2 cellular contexts compared by ENCODE assay signal in the genomic region with DNA sequence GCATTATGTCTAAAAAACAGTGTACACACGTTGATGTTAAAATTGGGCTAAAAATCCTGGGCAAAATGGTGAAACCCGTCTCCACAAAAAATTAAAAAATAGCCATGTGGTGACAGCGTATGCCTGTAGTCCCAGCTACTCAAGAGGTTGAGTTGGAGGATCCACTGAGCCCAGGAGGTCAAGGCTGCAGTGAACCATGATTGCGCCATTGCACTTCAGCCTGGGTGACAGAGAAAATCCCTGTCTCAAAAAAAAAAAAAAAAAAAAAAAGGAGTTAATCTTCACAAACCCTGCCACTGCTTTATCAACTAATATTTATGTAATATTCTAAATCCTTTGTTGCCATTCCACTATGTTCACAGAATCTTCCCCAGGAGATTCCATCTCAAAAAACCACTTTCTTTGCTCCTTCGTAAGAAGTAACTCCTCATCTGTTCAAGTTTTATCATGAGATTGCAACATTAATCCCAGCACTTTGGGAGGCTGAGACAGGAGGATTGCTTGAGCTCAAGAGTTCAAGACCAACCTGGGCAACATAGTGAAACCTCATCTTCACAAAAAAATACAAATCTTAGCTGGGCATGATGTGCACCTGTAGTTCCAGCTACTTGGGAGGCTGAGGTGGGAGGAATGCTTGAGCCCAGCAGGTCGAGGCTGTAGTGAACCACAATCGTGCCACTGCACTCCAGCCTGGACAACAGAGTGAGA.
TF ChIP-seq lines count a peak whose summit lies in the region.

No MANE protein-coding gene starts in this region.

TF ChIP-seq in A549, 52 proteins besides CTCF, POLR2A, EP300 and RAD21:
- TF ChIP-seq, protein P1, sequence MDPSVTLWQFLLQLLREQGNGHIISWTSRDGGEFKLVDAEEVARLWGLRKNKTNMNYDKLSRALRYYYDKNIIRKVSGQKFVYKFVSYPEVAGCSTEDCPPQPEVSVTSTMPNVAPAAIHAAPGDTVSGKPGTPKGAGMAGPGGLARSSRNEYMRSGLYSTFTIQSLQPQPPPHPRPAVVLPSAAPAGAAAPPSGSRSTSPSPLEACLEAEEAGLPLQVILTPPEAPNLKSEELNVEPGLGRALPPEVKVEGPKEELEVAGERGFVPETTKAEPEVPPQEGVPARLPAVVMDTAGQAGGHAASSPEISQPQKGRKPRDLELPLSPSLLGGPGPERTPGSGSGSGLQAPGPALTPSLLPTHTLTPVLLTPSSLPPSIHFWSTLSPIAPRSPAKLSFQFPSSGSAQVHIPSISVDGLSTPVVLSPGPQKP (IDR thresholded peaks at IDR 0.05; ENCODE audit: low read depth, low read length): no peak
- 0 out of 4 replicates have a peak, but pooled peaks of 1 of the 2 experiments have one; percentile 12 for TF ChIP-seq CEBPB (IDR thresholded peaks at IDR 0.05)

TF ChIP-seq in liver, 16 proteins besides CTCF, POLR2A, EP300 and RAD21 (continued from another document):
- TF ChIP-seq, protein P2, sequence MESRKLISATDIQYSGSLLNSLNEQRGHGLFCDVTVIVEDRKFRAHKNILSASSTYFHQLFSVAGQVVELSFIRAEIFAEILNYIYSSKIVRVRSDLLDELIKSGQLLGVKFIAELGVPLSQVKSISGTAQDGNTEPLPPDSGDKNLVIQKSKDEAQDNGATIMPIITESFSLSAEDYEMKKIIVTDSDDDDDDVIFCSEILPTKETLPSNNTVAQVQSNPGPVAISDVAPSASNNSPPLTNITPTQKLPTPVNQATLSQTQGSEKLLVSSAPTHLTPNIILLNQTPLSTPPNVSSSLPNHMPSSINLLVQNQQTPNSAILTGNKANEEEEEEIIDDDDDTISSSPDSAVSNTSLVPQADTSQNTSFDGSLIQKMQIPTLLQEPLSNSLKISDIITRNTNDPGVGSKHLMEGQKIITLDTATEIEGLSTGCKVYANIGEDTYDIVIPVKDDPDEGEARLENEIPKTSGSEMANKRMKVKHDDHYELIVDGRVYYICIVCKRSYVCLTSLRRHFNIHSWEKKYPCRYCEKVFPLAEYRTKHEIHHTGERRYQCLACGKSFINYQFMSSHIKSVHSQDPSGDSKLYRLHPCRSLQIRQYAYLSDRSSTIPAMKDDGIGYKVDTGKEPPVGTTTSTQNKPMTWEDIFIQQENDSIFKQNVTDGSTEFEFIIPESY (IDR thresholded peaks at IDR 0.05): no peak
- TF ChIP-seq GABPA (IDR thresholded peaks at IDR 0.05 in 1 of 2, conservative IDR thresholded peaks at IDR 0.05 in 1 of 2) (no peak), TAF1 (conservative IDR thresholded peaks at IDR 0.05) (no peak), HNF4A (conservative IDR thresholded peaks at IDR 0.05) (peak; percentile 28 to 40), NR2F2 (IDR thresholded peaks at IDR 0.05) (no peak)
